In genomic region chr1:164587617-164588367, GRCh38 we compare ENCODE assay signal across 7 cellular contexts. TPM values are rescaled to one million over a fixed set of nuclear protein-coding genes. Genes with fewer than 3 reads are reported as not detected.
DNase-seq lines count a peak whose midpoint lies in the region; TF ChIP-seq lines count a peak whose summit lies in the region.

No MANE protein-coding gene starts in this region.

- peaks cover 63% of the 10 kb centered on the region for H3K79me2 ChIP-seq in smooth muscle cell (ENCODE audit: low read depth)

- H3K27ac ChIP-seq in right atrium auricular region (peak overlapping the region; percentile 31 to 80), smooth muscle cell (ENCODE audit: low read depth) (peak overlapping the region; percentile 67)

- TF ChIP-seq CTCF in right atrium auricular region (IDR thresholded peaks at IDR 0.05) (no peak), smooth muscle cell (IDR thresholded peaks at IDR 0.05; ENCODE audit: borderline replicate concordance, insufficient read depth, poor library complexity, severe bottlenecking) (no peak)

- H3K9ac ChIP-seq in smooth muscle cell (ENCODE audit: low read depth), result no peak overlapping the region

- 73% methylated on average over 10 of the region's 10 CpGs for WGBS in smooth muscle cell (ENCODE audit: low lambda C conversion rate)

- no peaks in the 10 kb centered on the region for H3K27me3 ChIP-seq in right atrium auricular region
- no peaks in the 10 kb centered on the region for H3K27me3 ChIP-seq in smooth muscle cell (ENCODE audit: low read depth)

- DNase-seq in M059J (ENCODE audit: low read depth) (peak; percentile 20), NCI-H510A treated with DMSO at 0.1 percent for 48 hours (lab: John Stamatoyannopoulos, UW) (peak; percentile 59), right atrium auricular region (ENCODE audit: low spot score) (no peak), smooth muscle cell (lab: John Stamatoyannopoulos, UW; ENCODE audit: unreplicated experiment) (no peak), NCI-H1436 (lab: John Stamatoyannopoulos, UW) (no peak), NCI-H2196 (lab: John Stamatoyannopoulos, UW; ENCODE audit: unreplicated experiment) (no peak), UCSD-AML1 (lab: John Stamatoyannopoulos, UW; ENCODE audit: unreplicated experiment) (no peak)

- H3K4me1 ChIP-seq in right atrium auricular region (peaks cover 0 to 77% of the 10 kb centered on the region in 2 donors), smooth muscle cell (ENCODE audit: low read depth) (peaks cover 70% of the 10 kb centered on the region)

- no peak overlapping the region for H2AFZ ChIP-seq in smooth muscle cell (ENCODE audit: low read depth)

- H3K9me3 ChIP-seq in right atrium auricular region (no peaks in the 10 kb centered on the region), smooth muscle cell (replicated peaks; ENCODE audit: low read depth) (no peaks in the 10 kb centered on the region)

- H3K36me3 ChIP-seq in right atrium auricular region, result no peaks in the 10 kb centered on the region
- no peaks in the 10 kb centered on the region for H3K36me3 ChIP-seq in smooth muscle cell (ENCODE audit: low read depth)

- peaks cover 2% of the 10 kb centered on the region for H3F3A ChIP-seq in smooth muscle cell (ENCODE audit: low read depth)

- H3K4me2 ChIP-seq in smooth muscle cell, result peak overlapping the region; percentile 78

- H4K20me1 ChIP-seq in smooth muscle cell (ENCODE audit: low read depth), result peaks cover 3% of the 10 kb centered on the region

- H3K4me3 ChIP-seq in right atrium auricular region (no peak overlapping the region), smooth muscle cell (peak overlapping the region; percentile 45)

RNA-seq across cellular contexts. Expression of gene PBX1, which starts 28.8 kb away (rescaled TPM):
- total RNA-seq in M059J (2014; rRNA removed; shearing (Covaris generic)), result 20.1 and 20.2 TPM in 2 replicates
- total RNA-seq in right atrium auricular region (10 to 100 TPM; 33.3 to 37.4 TPM), smooth muscle cell (53.4 and 70.8 TPM in 2 replicates)
- 8.1 and 16.1 TPM in 2 replicates for polyA plus RNA-seq in smooth muscle cell

Comparison
In these comparisons a context has a peak if more than half of its experiments do, and no peak if none do; other contexts are left out.
1. DNase-seq: peak in M059J (single experiment) and NCI-H510A treated with DMSO at 0.1 percent for 48 hours (single experiment); none in right atrium auricular region (single experiment), smooth muscle cell (single experiment), NCI-H1436 (single experiment), NCI-H2196 (single experiment) and UCSD-AML1 (single experiment).